ENCODE assay signal across 27 cellular contexts in genomic region chr7:85733163-85733915, GRCh38.
DNase-seq lines count a peak whose midpoint lies in the region; ATAC-seq and TF ChIP-seq lines count a peak whose summit lies in the region.
"Had no signal": no experiment of that assay in that cellular context is flagged by ENCODE, and none has a peak within 500 bp of the region (broad histone marks: within the 10 kb centered on the region; RNA-seq: fewer than 3 reads in every experiment).

No MANE protein-coding gene starts in this region.

- H3K27me3 Mint-ChIP-seq in progenitor cell of endocrine pancreas: no peaks in the 10 kb centered on the region
- H3K27me3 Mint-ChIP-seq: activated CD4-positive, alpha-beta T cell treated with anti-CD3 and anti-CD28 coated beads for 36 hours; activated naive CD8-positive, alpha-beta T cell treated with anti-CD3 and anti-CD28 coated beads for 36 hours; memory B cell; naive B cell had no signal

- H3K4me3 ChIP-seq in kidney epithelial cell (ENCODE audit: low read depth, low read length): no peak overlapping the region
- H3K4me3 ChIP-seq: K562, SJSA1, transverse colon had no signal

- H3K36me3 ChIP-seq in kidney epithelial cell (ENCODE audit: control insufficient read depth, insufficient read depth, low read length): no peaks in the 10 kb centered on the region
- H3K36me3 ChIP-seq: SJSA1, transverse colon had no signal

- DNase-seq in EL: peak; percentile 50
- DNase-seq in astrocyte of the hippocampus (ENCODE audit: low read depth, low spot score): peak; percentile 65
- peak; percentile 54 for DNase-seq in kidney epithelial cell (ENCODE audit: low read depth)
- no peak for DNase-seq in progenitor cell of endocrine pancreas (ENCODE audit: low spot score, unreplicated experiment)
- no peak for DNase-seq in NCI-H2196 treated with DMSO at 0.1 percent for 48 hours (lab: John Stamatoyannopoulos, UW; ENCODE audit: unreplicated experiment)
- no peak for DNase-seq in stimulated activated naive CD8-positive, alpha-beta T cell treated with anti-CD3 and anti-CD28 coated beads, Interleukin-15, Interleukin-2, amounts not matched to agents 100 U/mL and 50 U/mL, for 24 hours
- DNase-seq: activated CD4-positive, alpha-beta T cell treated with anti-CD3 and anti-CD28 coated beads for 36 hours; activated effector memory CD4-positive, alpha-beta T cell treated with Interleukin-2 at 50 U/mL for 16 hours; activated naive CD8-positive, alpha-beta T cell treated with anti-CD3 and anti-CD28 coated beads for 36 hours; activated T-cell treated with anti-CD3 and anti-CD28 coated beads for 4 hours; C1 segment of cervical spinal cord; cerebellar nuclear complex; DND-41; head of caudate nucleus; naive B cell; NCI-H1105; NCI-H2029; NCI-H345; retina; RPMI8226; small intestine; stimulated activated CD8-positive, alpha-beta memory T cell treated with anti-CD3 and anti-CD28 coated beads, Interleukin-4, amount 100 ng/mL, for 48 hours; transverse colon had no signal

- H3K27me3 ChIP-seq in kidney epithelial cell (ENCODE audit: control insufficient read depth, insufficient read depth, low read length): no peaks in the 10 kb centered on the region
- H3K27me3 ChIP-seq: SJSA1, transverse colon had no signal

- H3K36me3 Mint-ChIP-seq in progenitor cell of endocrine pancreas (ENCODE audit: insufficient read depth): peaks cover 15% of the 10 kb centered on the region
- H3K36me3 Mint-ChIP-seq: activated naive CD8-positive, alpha-beta T cell treated with anti-CD3 and anti-CD28 coated beads for 36 hours; memory B cell had no signal

- peaks cover 37% of the 10 kb centered on the region for H3K9me3 Mint-ChIP-seq in progenitor cell of endocrine pancreas (ENCODE audit: low read depth)

- H3K4me3 Mint-ChIP-seq in progenitor cell of endocrine pancreas (ENCODE audit: low read depth): no peak overlapping the region
- H3K4me3 Mint-ChIP-seq: activated CD4-positive, alpha-beta T cell treated with anti-CD3 and anti-CD28 coated beads for 36 hours; activated naive CD8-positive, alpha-beta T cell treated with anti-CD3 and anti-CD28 coated beads for 36 hours; memory B cell; naive B cell had no signal

- no peak for TF ChIP-seq CTCF in kidney epithelial cell (IDR thresholded peaks at IDR 0.05; ENCODE audit: insufficient read depth, low read length, poor library complexity, severe bottlenecking)
- no peak for TF ChIP-seq CTCF in progenitor cell of endocrine pancreas (IDR thresholded peaks at IDR 0.05; ENCODE audit: unreplicated experiment)

- H3K27ac Mint-ChIP-seq in progenitor cell of endocrine pancreas: peak overlapping the region; percentile 63
- H3K27ac Mint-ChIP-seq: activated CD4-positive, alpha-beta T cell treated with anti-CD3 and anti-CD28 coated beads for 36 hours; activated naive CD8-positive, alpha-beta T cell treated with anti-CD3 and anti-CD28 coated beads for 36 hours; memory B cell; naive B cell had no signal

- no peak for ATAC-seq in stimulated activated naive CD8-positive, alpha-beta T cell treated with anti-CD3 and anti-CD28 coated beads, Interleukin-15, Interleukin-2, amounts not matched to agents 100 U/mL and 50 U/mL, for 24 hours
- no peak for ATAC-seq in GM18867 (IDR thresholded peaks at IDR 0.05; ENCODE audit: unreplicated experiment)
- ATAC-seq: activated CD4-positive, alpha-beta T cell treated with anti-CD3 and anti-CD28 coated beads for 36 hours; K562 had no signal

- peaks cover 17% of the 10 kb centered on the region for H3K4me1 Mint-ChIP-seq in progenitor cell of endocrine pancreas (ENCODE audit: low read depth)
- H3K4me1 Mint-ChIP-seq: activated CD4-positive, alpha-beta T cell treated with anti-CD3 and anti-CD28 coated beads for 36 hours; activated naive CD8-positive, alpha-beta T cell treated with anti-CD3 and anti-CD28 coated beads for 36 hours; memory B cell; naive B cell had no signal

Comparison
In these comparisons a context has a peak if more than half of its experiments do, and no peak if none do; other contexts are left out.
1. DNase-seq: peak in EL (single experiment), astrocyte of the hippocampus (single experiment) and kidney epithelial cell (single experiment); none in progenitor cell of endocrine pancreas (single experiment), NCI-H2196 treated with DMSO at 0.1 percent for 48 hours (single experiment) and stimulated activated naive CD8-positive, alpha-beta T cell treated with anti-CD3 and anti-CD28 coated beads, Interleukin-15, Interleukin-2, amounts not matched to agents 100 U/mL and 50 U/mL, for 24 hours (single experiment).